ENCODE assay signal across 21 cellular contexts in genomic region chr4:94251094-94251493, GRCh38.
"Had no signal": no experiment of that assay in that cellular context is flagged by ENCODE, and none has a peak within 500 bp of the region (broad histone marks: within the 10 kb centered on the region; RNA-seq: fewer than 3 reads in every experiment).

No MANE protein-coding gene starts in this region.

- ATAC-seq: effector memory CD8-positive, alpha-beta T cell; gastroesophageal sphincter; lower lobe of right lung; natural killer cell; right cardiac atrium; stimulated activated naive CD8-positive, alpha-beta T cell treated with anti-CD3 and anti-CD28 coated beads, Interleukin-15, Interleukin-2, amounts not matched to agents 100 U/mL and 50 U/mL, for 24 hours had no signal

- H3K9me3 Mint-ChIP-seq: dendritic cell treated with granulocyte-macrophage colony-stimulating factor and Interleukin-4, amounts not matched to agents 40 ng/mL and 50 ng/mL, for 4 days; effector memory CD8-positive, alpha-beta T cell; memory B cell; mesothelial cell of epicardium; natural killer cell; neural progenitor cell; type B pancreatic cell had no signal

- H3K4me1 Mint-ChIP-seq: memory B cell, neural progenitor cell had no signal

- DNase-seq: effector memory CD8-positive, alpha-beta T cell; esophagus squamous epithelium; foreskin fibroblast; glutamatergic neuron; islet precursor cell; left ventricle myocardium inferior; lower lobe of right lung; natural killer cell; nucleus accumbens; ovary; right cardiac atrium; stimulated activated CD4-positive, alpha-beta T cell treated with anti-CD3 and anti-CD28 coated beads, Interleukin-2, amount 100 ng/mL, for 48 hours; stimulated activated naive CD8-positive, alpha-beta T cell treated with anti-CD3 and anti-CD28 coated beads, Interleukin-15, Interleukin-2, amounts not matched to agents 100 U/mL and 50 U/mL, for 24 hours; thyroid gland had no signal

- FAIRE-seq: urothelium cell line had no signal

- H3K27me3 Mint-ChIP-seq: dendritic cell treated with granulocyte-macrophage colony-stimulating factor and Interleukin-4, amounts not matched to agents 40 ng/mL and 50 ng/mL, for 4 days; effector memory CD8-positive, alpha-beta T cell; memory B cell; type B pancreatic cell had no signal

- H3K4me3 Mint-ChIP-seq: dendritic cell treated with granulocyte-macrophage colony-stimulating factor and Interleukin-4, amounts not matched to agents 40 ng/mL and 50 ng/mL, for 4 days; effector memory CD8-positive, alpha-beta T cell; memory B cell; mesothelial cell of epicardium; natural killer cell; neural progenitor cell; type B pancreatic cell had no signal

- H3K27ac Mint-ChIP-seq: dendritic cell treated with granulocyte-macrophage colony-stimulating factor and Interleukin-4, amounts not matched to agents 40 ng/mL and 50 ng/mL, for 4 days; effector memory CD8-positive, alpha-beta T cell; memory B cell; mesothelial cell of epicardium; natural killer cell; neural progenitor cell; type B pancreatic cell had no signal
